ENCODE assay signal across 27 cellular contexts in genomic region chr19:3550947-3551807, GRCh38. TPM values are rescaled to one million over a fixed set of nuclear protein-coding genes. Genes with fewer than 3 reads are reported as not detected.
DNase-seq lines count a peak whose midpoint lies in the region; ATAC-seq, FAIRE-seq and TF ChIP-seq lines count a peak whose summit lies in the region.
"Had no signal": no experiment of that assay in that cellular context is flagged by ENCODE, and none has a peak within 500 bp of the region (broad histone marks: within the 10 kb centered on the region; RNA-seq: fewer than 3 reads in every experiment).

No MANE protein-coding gene starts in this region.

- no peak overlapping the region for H2BK12ac ChIP-seq in trophoblast cell (ENCODE audit: low read length)

- peaks cover 1% of the 10 kb centered on the region for H3K9me1 ChIP-seq in K562 (ENCODE audit: control insufficient read depth, insufficient read depth, low read length)

- peaks cover 8% of the 10 kb centered on the region for H4K20me1 ChIP-seq in K562 (replicated peaks; ENCODE audit: control insufficient read depth, insufficient read depth, low read length)

- ATAC-seq in K562 (no peak), HG03571 (IDR thresholded peaks at IDR 0.05; ENCODE audit: unreplicated experiment) (no peak)
- ATAC-seq: right cardiac atrium, WTC11 had no signal

- DNase-seq in activated CD4-positive, alpha-beta T cell treated with anti-CD3 and anti-CD28 coated beads, Interleukin-2, amount 10 ng/mL, durations not matched to agents 7 days and 5 days: no peak
- DNase-seq in activated CD4-positive, alpha-beta T cell treated with anti-CD3 and anti-CD28 coated beads for 1 hour: no peak
- DNase-seq in Daoy (ENCODE audit: low read depth) (peak; percentile 3), K562 (ENCODE audit: extremely low read depth in 1 of 4, low spot score in 3 of 4) (no peak), trophoblast cell (no peak), Kasumi-1 (lab: John Stamatoyannopoulos, UW) (no peak), colonic mucosa (no peak)
- DNase-seq: C1 segment of cervical spinal cord; GOT3; IMR-90; mammary epithelial cell; MG63; NCI-H1417; NCI-H2107; stimulated activated CD4-positive, alpha-beta T cell treated with anti-CD3 and anti-CD28 coated beads, Interleukin-12 subunit alpha, Interleukin-12 subunit beta, amount 100 ng/mL, for 4 hours had no signal

- H3K27ac Mint-ChIP-seq in activated CD4-positive, alpha-beta T cell treated with anti-CD3 and anti-CD28 coated beads, Interleukin-2, amount 10 ng/mL, durations not matched to agents 7 days and 5 days: peak overlapping the region; percentile 68
- H3K27ac Mint-ChIP-seq: WTC11 had no signal

- H3K36me3 ChIP-seq in K562 (ENCODE audit: control insufficient read depth, insufficient read depth, low read length) (peaks cover 60% of the 10 kb centered on the region), trophoblast cell (ENCODE audit: control insufficient read depth in 1 of 2, insufficient read depth in 2 of 2, low read length in 2 of 2) (peaks cover 45 to 49% of the 10 kb centered on the region in 2 experiments), colonic mucosa (no peaks in the 10 kb centered on the region)
- H3K36me3 ChIP-seq: breast epithelium, MG63, ovary had no signal

- no peak overlapping the region for H3K4me3 ChIP-seq in K562
- no peak overlapping the region for H3K4me3 ChIP-seq in trophoblast cell (ENCODE audit: low read depth, low read length)
- H3K4me3 ChIP-seq in colonic mucosa: no peak overlapping the region
- H3K4me3 ChIP-seq: breast epithelium, coronary artery, MG63, ovary had no signal

- H3K4me1 ChIP-seq in K562 (replicated peaks in 1 of 2; ENCODE audit: control insufficient read depth in 2 of 2, insufficient read depth in 2 of 2, low read length in 2 of 2): peaks cover 5 to 64% of the 10 kb centered on the region in 2 experiments; a peak in 3 of 5 replicates
- peaks cover 16 to 18% of the 10 kb centered on the region in 2 experiments for H3K4me1 ChIP-seq in trophoblast cell (ENCODE audit: control insufficient read depth in 1 of 2, insufficient read depth in 2 of 2, low read length in 2 of 2)
- no peaks in the 10 kb centered on the region for H3K4me1 ChIP-seq in colonic mucosa

- no peak overlapping the region for H3K4me3 Mint-ChIP-seq in activated CD4-positive, alpha-beta T cell treated with anti-CD3 and anti-CD28 coated beads, Interleukin-2, amount 10 ng/mL, durations not matched to agents 7 days and 5 days
- H3K4me3 Mint-ChIP-seq: WTC11 had no signal

- H2BK120ac ChIP-seq in trophoblast cell (ENCODE audit: insufficient read depth, low read length, poor library complexity): no peak overlapping the region

- H3K4me1 Mint-ChIP-seq in activated CD4-positive, alpha-beta T cell treated with anti-CD3 and anti-CD28 coated beads, Interleukin-2, amount 10 ng/mL, durations not matched to agents 7 days and 5 days: peaks cover 33% of the 10 kb centered on the region

- POLR2A ChIA-PET in activated CD4-positive, alpha-beta T cell treated with anti-CD3 and anti-CD28 coated beads, Interleukin-2, amount 10 ng/mL, durations not matched to agents 7 days and 5 days (lab: Charles Lee): no interaction called here
- POLR2A ChIA-PET in K562 (lab: Yijun Ruan, JAX): interaction anchor here (0.7 to 1.5 kb wide), 2 partner anchors 11 to 34 kb away, joined by 3 read pairs; no protein-coding TSS in a partner anchor

- CTCF ChIA-PET in activated CD4-positive, alpha-beta T cell treated with anti-CD3 and anti-CD28 coated beads, Interleukin-2, amount 10 ng/mL, durations not matched to agents 7 days and 5 days (lab: Charles Lee): interaction anchor here (0.9 kb wide), 1 partner anchor 20 kb away, joined by 3 read pairs; no protein-coding TSS in a partner anchor
- CTCF ChIA-PET in K562 (lab: Yijun Ruan, JAX; ENCODE audit: low intra/inter-chr PET ratio): no interaction called here

- WGBS in K562 (ENCODE audit: insufficient coverage, low coverage, missing lambda C conversion rate): 98% methylated on average over 13 of the region's 35 CpGs
- WGBS in trophoblast cell (ENCODE audit: extremely low coverage, insufficient coverage, insufficient read length): no CpG with 5 or more reads among the region's 35 CpGs

- in situ Hi-C loops in K562 (cut with MboI): no loop called here

- no peak overlapping the region for H3K9ac ChIP-seq in K562 (ENCODE audit: insufficient read depth in 1 of 2, low read depth in 2 of 2, low read length in 2 of 2)
- no peak overlapping the region for H3K9ac ChIP-seq in trophoblast cell (ENCODE audit: low read length)
- H3K9ac ChIP-seq in colonic mucosa (ENCODE audit: low read depth in 2 of 2, low read length in 2 of 2): no peak overlapping the region

- no peak overlapping the region for H3K4me2 ChIP-seq in K562 (ENCODE audit: insufficient read depth, low read length)
- H3K4me2 ChIP-seq in trophoblast cell (ENCODE audit: low read length): no peak overlapping the region

- intact Hi-C loops in K562 (cut with micrococcal nuclease): no loop called here
- intact Hi-C loops in colonic mucosa (cut with DNase I): no loop called here

- TF ChIP-seq POLR2A in K562 (conservative IDR thresholded peaks at IDR 0.05): 0 out of 2 replicates have a peak, but pooled peaks have one; percentile 18

- no peak overlapping the region for H2BK5ac ChIP-seq in trophoblast cell (ENCODE audit: low read depth, low read length, poor library complexity)

- peak overlapping the region; percentile 46 for H3K18ac ChIP-seq in trophoblast cell (ENCODE audit: low read length)

- TF ChIP-seq CTCF in K562 (IDR thresholded peaks at IDR 0.05 in 2 of 3, conservative IDR thresholded peaks at IDR 0.05 in 1 of 3; ENCODE audit: insufficient read depth in 2 of 3, low read depth in 1 of 3, low read length in 3 of 3) (no peak), colonic mucosa (IDR thresholded peaks at IDR 0.05) (no peak)

- no peaks in the 10 kb centered on the region for H3K27me3 Mint-ChIP-seq in activated CD4-positive, alpha-beta T cell treated with anti-CD3 and anti-CD28 coated beads, Interleukin-2, amount 10 ng/mL, durations not matched to agents 7 days and 5 days

- no peak overlapping the region for H2AK5ac ChIP-seq in trophoblast cell (ENCODE audit: low read length)

- H4K91ac ChIP-seq in trophoblast cell (ENCODE audit: low read depth, low read length): no peak overlapping the region

- H3K14ac ChIP-seq in trophoblast cell (ENCODE audit: low read length): no peak overlapping the region

- no peak overlapping the region for H4K8ac ChIP-seq in trophoblast cell (ENCODE audit: low read depth, low read length)

- H3K79me2 ChIP-seq in K562 (ENCODE audit: control insufficient read depth, insufficient read depth, low read length): peaks cover 30% of the 10 kb centered on the region
- peaks cover 14% of the 10 kb centered on the region for H3K79me2 ChIP-seq in trophoblast cell (ENCODE audit: control insufficient read depth, insufficient read depth, low read length, poor library complexity)

- no peaks in the 10 kb centered on the region for H3K9me3 ChIP-seq in K562 (replicated peaks; ENCODE audit: control insufficient read depth, insufficient read depth, low read depth, low read length)
- peaks cover 3% of the 10 kb centered on the region for H3K9me3 ChIP-seq in trophoblast cell (ENCODE audit: insufficient read depth, low read depth, low read length)
- no peaks in the 10 kb centered on the region for H3K9me3 ChIP-seq in colonic mucosa
- H3K9me3 ChIP-seq: breast epithelium, MG63, ovary had no signal

- H3K36me3 Mint-ChIP-seq in activated CD4-positive, alpha-beta T cell treated with anti-CD3 and anti-CD28 coated beads, Interleukin-2, amount 10 ng/mL, durations not matched to agents 7 days and 5 days (ENCODE audit: low read depth): peaks cover 6% of the 10 kb centered on the region
- H3K36me3 Mint-ChIP-seq: WTC11 had no signal

- no peaks in the 10 kb centered on the region for H3K27me3 ChIP-seq in K562 (ENCODE audit: control insufficient read depth in 2 of 2, insufficient read depth in 2 of 2, low read length in 2 of 2)
- no peaks in the 10 kb centered on the region for H3K27me3 ChIP-seq in trophoblast cell (ENCODE audit: insufficient read depth, low read length)
- H3K27me3 ChIP-seq in colonic mucosa: no peaks in the 10 kb centered on the region
- H3K27me3 ChIP-seq: breast epithelium, MG63, ovary had no signal

- H3K23ac ChIP-seq in trophoblast cell (ENCODE audit: low read length): no peak overlapping the region

- no peak for FAIRE-seq in K562 (lab: Jason Lieb, UNC)
- FAIRE-seq: urothelium cell line had no signal

- BruUV-seq in K562 (replicated peaks; lab: Mats Ljungman, UMichigan): no TSS peak

- H3K27ac ChIP-seq in K562 (ENCODE audit: extremely low read depth, low read depth, low read length): no peak overlapping the region
- no peak overlapping the region for H3K27ac ChIP-seq in trophoblast cell (ENCODE audit: low read depth, low read length)
- no peak overlapping the region for H3K27ac ChIP-seq in colonic mucosa
- H3K27ac ChIP-seq: breast epithelium, coronary artery, ovary had no signal

- peak overlapping the region; percentile 12 for H4K12ac ChIP-seq in trophoblast cell (ENCODE audit: low read depth, low read length)

- TF ChIP-seq EP300 in K562 (IDR thresholded peaks at IDR 0.05; ENCODE audit: low read length): no peak

- TF ChIP-seq RAD21 in K562 (CRISPR knock-in tag; conservative IDR thresholded peaks at IDR 0.05 in 1 of 2, IDR thresholded peaks at IDR 0.05 in 1 of 2): no peak

- H3K79me1 ChIP-seq in trophoblast cell (ENCODE audit: low read length): peaks cover 6% of the 10 kb centered on the region

- no peaks in the 10 kb centered on the region for H3K9me3 Mint-ChIP-seq in activated CD4-positive, alpha-beta T cell treated with anti-CD3 and anti-CD28 coated beads, Interleukin-2, amount 10 ng/mL, durations not matched to agents 7 days and 5 days
- H3K9me3 Mint-ChIP-seq: WTC11 had no signal

- no peak overlapping the region for H3K4ac ChIP-seq in trophoblast cell (ENCODE audit: low read depth, low read length)

- H2AFZ ChIP-seq in K562 (ENCODE audit: low read depth, low read length): no peak overlapping the region
- H2AFZ ChIP-seq in trophoblast cell (ENCODE audit: insufficient read depth, low read length, poor library complexity): no peak overlapping the region

RNA-seq across cellular contexts. Expression of gene MFSD12, which starts 6.2 kb away (rescaled TPM):
- 10 to 100 TPM; 62.1 to 67.6 TPM for total RNA-seq in activated CD4-positive, alpha-beta T cell treated with anti-CD3 and anti-CD28 coated beads, Interleukin-2, amount 10 ng/mL, durations not matched to agents 7 days and 5 days
- total RNA-seq in Daoy (2014; rRNA removed; shearing (Covaris generic)): 50.5 and 93.6 TPM in 2 replicates
- total RNA-seq in K562 (2011; cell fraction: chromatin; rRNA removed; ENCODE audit: low replicate concordance): 80.9 and 267 TPM in 2 replicates
- 253 and 311 TPM in 2 replicates for total RNA-seq in K562 (2011; cell fraction: nucleolus; rRNA removed)
- total RNA-seq in K562 (2011; cell fraction: nucleoplasm; rRNA removed): 151 and 160 TPM in 2 replicates
- 99.9 and 103 TPM in 2 replicates for total RNA-seq in K562 (2014; rRNA removed)
- 18.8 and 21.5 TPM in 2 replicates for total RNA-seq in K562 (2014; rRNA removed; fragmentation: Illumina TruSeq; extraction: Trizol)
- 34.8 and 40.7 TPM in 2 replicates for total RNA-seq in K562 (2015; rRNA removed; fragmentation: Illumina TruSeq; extraction: Trizol)
- total RNA-seq in K562 (2021): 110 and 112 TPM in 2 replicates
- 31.8 and 53.9 TPM in 2 replicates for polyA plus RNA-seq in K562 (2011; rRNA removed)
- 48.2 and 140 TPM in 2 replicates for polyA plus RNA-seq in K562 (2011; cell fraction: cytosol; rRNA removed)
- 127 and 224 TPM in 2 replicates for polyA plus RNA-seq in K562 (2011; cell fraction: nucleus; rRNA removed)
- polyA plus RNA-seq in K562 (2012): 63.5 and 81.8 TPM in 2 replicates
- polyA plus RNA-seq in K562 (2014; fragmentation: Illumina TruSeq; extraction: Trizol): 28.2 and 63.0 TPM in 2 replicates
- polyA plus RNA-seq in K562 (2014; fragmentation: Nextera tagmentation; extraction: Ambion mirVana): 1 to 10 TPM in 1 of 2 experiments, under 1 TPM in 1; 0.69 to 1.7 TPM
- 79.9 and 80.7 TPM in 2 replicates for polyA plus RNA-seq in K562 (2014; rRNA removed)
- 19.6 and 27.4 TPM in 2 replicates for polyA minus RNA-seq in K562 (2011; rRNA and poly(A)+ RNA removed)
- 64.0 and 66.5 TPM in 2 replicates for polyA minus RNA-seq in K562 (2011; cell fraction: cytosol; rRNA and poly(A)+ RNA removed)
- polyA minus RNA-seq in K562 (2011; cell fraction: nucleus; rRNA and poly(A)+ RNA removed): 38.5 and 38.8 TPM in 2 replicates
- polyA plus RNA-seq in trophoblast cell (2013): 264 and 290 TPM in 2 replicates
- total RNA-seq in colonic mucosa: 10 to 100 TPM; 28.4 to 54.3 TPM

RNA-seq across cellular contexts. Expression of gene TEKTIP1, which starts 12.2 kb away (rescaled TPM):
- total RNA-seq in activated CD4-positive, alpha-beta T cell treated with anti-CD3 and anti-CD28 coated beads, Interleukin-2, amount 10 ng/mL, durations not matched to agents 7 days and 5 days: 1 to 10 TPM; 6.5 to 8.7 TPM
- total RNA-seq in Daoy (2014; rRNA removed; shearing (Covaris generic)): not detected in 2 replicates
- total RNA-seq in K562 (2011; cell fraction: chromatin; rRNA removed; ENCODE audit: low replicate concordance): not detected in 2 replicates
- total RNA-seq in K562 (2011; cell fraction: nucleolus; rRNA removed): not detected in 2 replicates
- not detected in 2 replicates for total RNA-seq in K562 (2011; cell fraction: nucleoplasm; rRNA removed)
- total RNA-seq in K562 (2014; rRNA removed): not detected in 2 replicates
- total RNA-seq in K562 (2014; rRNA removed; fragmentation: Illumina TruSeq; extraction: Trizol): not detected in 2 replicates
- total RNA-seq in K562 (2015; rRNA removed; fragmentation: Illumina TruSeq; extraction: Trizol): 0.26 TPM in 1 of 2 replicates, not detected in the other
- 0.29 and 0.66 TPM in 2 replicates for total RNA-seq in K562 (2021)
- not detected in 2 replicates for polyA plus RNA-seq in K562 (2011; rRNA removed)
- polyA plus RNA-seq in K562 (2011; cell fraction: cytosol; rRNA removed): not detected in 2 replicates
- 0.53 TPM in 1 of 2 replicates, not detected in the other for polyA plus RNA-seq in K562 (2011; cell fraction: nucleus; rRNA removed)
- polyA plus RNA-seq in K562 (2012): 0.44 and 0.68 TPM in 2 replicates
- not detected in 2 replicates for polyA plus RNA-seq in K562 (2014; fragmentation: Illumina TruSeq; extraction: Trizol)
- polyA plus RNA-seq in K562 (2014; fragmentation: Nextera tagmentation; extraction: Ambion mirVana): not detected
- not detected in 2 replicates for polyA plus RNA-seq in K562 (2014; rRNA removed)
- polyA minus RNA-seq in K562 (2011; rRNA and poly(A)+ RNA removed): not detected in 2 replicates
- not detected in 2 replicates for polyA minus RNA-seq in K562 (2011; cell fraction: cytosol; rRNA and poly(A)+ RNA removed)
- not detected in 2 replicates for polyA minus RNA-seq in K562 (2011; cell fraction: nucleus; rRNA and poly(A)+ RNA removed)
- 0.21 TPM in 1 of 2 replicates, not detected in the other for polyA plus RNA-seq in trophoblast cell (2013)
- total RNA-seq in colonic mucosa: 1 to 10 TPM; 1.5 to 4.7 TPM
- total RNA-seq: G401, IMR-90, kidney epithelial cell, myocyte, NCI-H460, RPMI7951 had no signal
- polyA plus RNA-seq: IMR-90, mammary epithelial cell had no signal

RNA-seq across cellular contexts. Expression of gene HMG20B, which starts 21.6 kb away (rescaled TPM):
- total RNA-seq in activated CD4-positive, alpha-beta T cell treated with anti-CD3 and anti-CD28 coated beads, Interleukin-2, amount 10 ng/mL, durations not matched to agents 7 days and 5 days: 10 to 100 TPM; 47.8 to 54.1 TPM
- total RNA-seq in Daoy (2014; rRNA removed; shearing (Covaris generic)): 79.9 TPM in 2 replicates
- 47.2 and 115 TPM in 2 replicates for total RNA-seq in K562 (2011; cell fraction: chromatin; rRNA removed; ENCODE audit: low replicate concordance)
- total RNA-seq in K562 (2011; cell fraction: nucleolus; rRNA removed): 85.8 and 97.1 TPM in 2 replicates
- total RNA-seq in K562 (2011; cell fraction: nucleoplasm; rRNA removed): 68.6 and 70.5 TPM in 2 replicates
- total RNA-seq in K562 (2014; rRNA removed): 137 and 148 TPM in 2 replicates
- 18.2 and 18.5 TPM in 2 replicates for total RNA-seq in K562 (2014; rRNA removed; fragmentation: Illumina TruSeq; extraction: Trizol)
- 37.6 and 38.6 TPM in 2 replicates for total RNA-seq in K562 (2015; rRNA removed; fragmentation: Illumina TruSeq; extraction: Trizol)
- 122 and 125 TPM in 2 replicates for total RNA-seq in K562 (2021)
- polyA plus RNA-seq in K562 (2011; rRNA removed): 47.6 and 54.4 TPM in 2 replicates
- polyA plus RNA-seq in K562 (2011; cell fraction: cytosol; rRNA removed): 49.5 and 107 TPM in 2 replicates
- polyA plus RNA-seq in K562 (2011; cell fraction: nucleus; rRNA removed): 169 and 253 TPM in 2 replicates
- 75.9 and 122 TPM in 2 replicates for polyA plus RNA-seq in K562 (2012)
- 25.6 and 53.2 TPM in 2 replicates for polyA plus RNA-seq in K562 (2014; fragmentation: Illumina TruSeq; extraction: Trizol)
- polyA plus RNA-seq in K562 (2014; fragmentation: Nextera tagmentation; extraction: Ambion mirVana): under 1 TPM; 0.35 to 0.78 TPM
- 159 and 172 TPM in 2 replicates for polyA plus RNA-seq in K562 (2014; rRNA removed)
- polyA minus RNA-seq in K562 (2011; rRNA and poly(A)+ RNA removed): 8.0 and 11.1 TPM in 2 replicates
- polyA minus RNA-seq in K562 (2011; cell fraction: cytosol; rRNA and poly(A)+ RNA removed): 24.4 and 30.8 TPM in 2 replicates
- 24.4 and 30.4 TPM in 2 replicates for polyA minus RNA-seq in K562 (2011; cell fraction: nucleus; rRNA and poly(A)+ RNA removed)
- 165 and 170 TPM in 2 replicates for polyA plus RNA-seq in trophoblast cell (2013)
- 100 to 1,000 TPM in 1 of 2 donors, 10 to 100 TPM in 1; 87.9 to 118 TPM for total RNA-seq in colonic mucosa

RNA-seq across cellular contexts. Expression of gene GIPC3, which starts 34.1 kb away (rescaled TPM):
- total RNA-seq in activated CD4-positive, alpha-beta T cell treated with anti-CD3 and anti-CD28 coated beads, Interleukin-2, amount 10 ng/mL, durations not matched to agents 7 days and 5 days: under 1 TPM; 0.57 to 0.71 TPM
- total RNA-seq in Daoy (2014; rRNA removed; shearing (Covaris generic)): not detected in 2 replicates
- 2.6 and 7.5 TPM in 2 replicates for total RNA-seq in K562 (2011; cell fraction: chromatin; rRNA removed; ENCODE audit: low replicate concordance)
- total RNA-seq in K562 (2011; cell fraction: nucleolus; rRNA removed): 3.8 and 5.5 TPM in 2 replicates
- total RNA-seq in K562 (2011; cell fraction: nucleoplasm; rRNA removed): 3.2 and 4.0 TPM in 2 replicates
- 0.54 and 1.2 TPM in 2 replicates for total RNA-seq in K562 (2014; rRNA removed)
- total RNA-seq in K562 (2014; rRNA removed; fragmentation: Illumina TruSeq; extraction: Trizol): 0.83 and 0.91 TPM in 2 replicates
- total RNA-seq in K562 (2015; rRNA removed; fragmentation: Illumina TruSeq; extraction: Trizol): 0.98 and 1.0 TPM in 2 replicates
- 3.3 and 3.9 TPM in 2 replicates for total RNA-seq in K562 (2021)
- 2.5 and 3.1 TPM in 2 replicates for polyA plus RNA-seq in K562 (2011; rRNA removed)
- 3.0 and 4.9 TPM in 2 replicates for polyA plus RNA-seq in K562 (2011; cell fraction: cytosol; rRNA removed)
- polyA plus RNA-seq in K562 (2011; cell fraction: nucleus; rRNA removed): 5.3 and 8.9 TPM in 2 replicates
- polyA plus RNA-seq in K562 (2012): 3.6 and 14.1 TPM in 2 replicates
- 3.0 and 3.6 TPM in 2 replicates for polyA plus RNA-seq in K562 (2014; fragmentation: Illumina TruSeq; extraction: Trizol)
- polyA plus RNA-seq in K562 (2014; fragmentation: Nextera tagmentation; extraction: Ambion mirVana): under 1 TPM in 1 of 2 experiments, not detected in 1; 0.03 TPM
- 1.9 and 2.3 TPM in 2 replicates for polyA plus RNA-seq in K562 (2014; rRNA removed)
- polyA minus RNA-seq in K562 (2011; rRNA and poly(A)+ RNA removed): 2.0 and 3.2 TPM in 2 replicates
- 5.9 and 6.7 TPM in 2 replicates for polyA minus RNA-seq in K562 (2011; cell fraction: cytosol; rRNA and poly(A)+ RNA removed)
- 1.6 and 2.1 TPM in 2 replicates for polyA minus RNA-seq in K562 (2011; cell fraction: nucleus; rRNA and poly(A)+ RNA removed)
- polyA plus RNA-seq in trophoblast cell (2013): 0.68 and 0.89 TPM in 2 replicates
- total RNA-seq in colonic mucosa: 1 to 10 TPM in 1 of 2 donors, under 1 TPM in 1; 0.40 to 1.1 TPM
- total RNA-seq: G401, mammary epithelial cell had no signal

RNA-seq across cellular contexts. Expression of gene FZR1, which starts 45.1 kb away (rescaled TPM):
- total RNA-seq in activated CD4-positive, alpha-beta T cell treated with anti-CD3 and anti-CD28 coated beads, Interleukin-2, amount 10 ng/mL, durations not matched to agents 7 days and 5 days: 10 to 100 TPM; 78.6 to 79.3 TPM
- 43.7 and 46.9 TPM in 2 replicates for total RNA-seq in Daoy (2014; rRNA removed; shearing (Covaris generic))
- 50.6 and 186 TPM in 2 replicates for total RNA-seq in K562 (2011; cell fraction: chromatin; rRNA removed; ENCODE audit: low replicate concordance)
- total RNA-seq in K562 (2011; cell fraction: nucleolus; rRNA removed): 95.1 and 105 TPM in 2 replicates
- total RNA-seq in K562 (2011; cell fraction: nucleoplasm; rRNA removed): 50.0 and 65.9 TPM in 2 replicates
- 24.1 and 42.2 TPM in 2 replicates for total RNA-seq in K562 (2014; rRNA removed)
- 5.0 and 5.7 TPM in 2 replicates for total RNA-seq in K562 (2014; rRNA removed; fragmentation: Illumina TruSeq; extraction: Trizol)
- 18.0 and 22.3 TPM in 2 replicates for total RNA-seq in K562 (2015; rRNA removed; fragmentation: Illumina TruSeq; extraction: Trizol)
- total RNA-seq in K562 (2021): 45.4 and 48.0 TPM in 2 replicates
- polyA plus RNA-seq in K562 (2011; rRNA removed): 22.2 and 37.4 TPM in 2 replicates
- 18.2 and 33.8 TPM in 2 replicates for polyA plus RNA-seq in K562 (2011; cell fraction: cytosol; rRNA removed)
- polyA plus RNA-seq in K562 (2011; cell fraction: nucleus; rRNA removed): 112 and 152 TPM in 2 replicates
- 39.8 and 40.4 TPM in 2 replicates for polyA plus RNA-seq in K562 (2012)
- polyA plus RNA-seq in K562 (2014; fragmentation: Illumina TruSeq; extraction: Trizol): 21.6 and 40.6 TPM in 2 replicates
- under 1 TPM; 0.18 to 0.28 TPM for polyA plus RNA-seq in K562 (2014; fragmentation: Nextera tagmentation; extraction: Ambion mirVana)
- polyA plus RNA-seq in K562 (2014; rRNA removed): 23.6 and 30.6 TPM in 2 replicates
- polyA minus RNA-seq in K562 (2011; rRNA and poly(A)+ RNA removed): 6.9 and 8.2 TPM in 2 replicates
- 32.1 and 44.7 TPM in 2 replicates for polyA minus RNA-seq in K562 (2011; cell fraction: cytosol; rRNA and poly(A)+ RNA removed)
- 18.8 and 33.2 TPM in 2 replicates for polyA minus RNA-seq in K562 (2011; cell fraction: nucleus; rRNA and poly(A)+ RNA removed)
- 47.0 and 52.8 TPM in 2 replicates for polyA plus RNA-seq in trophoblast cell (2013)
- total RNA-seq in colonic mucosa: 10 to 100 TPM; 45.8 to 62.5 TPM
